1 cellular context compared by ENCODE assay signal in genomic region chr19:46254776-46255175, GRCh38.
TF ChIP-seq lines count a peak whose summit lies in the region.

No MANE protein-coding gene starts in this region.

TF ChIP-seq in SK-N-SH treated with all-trans-retinoic acid at 6 μM for 48 hours, 23 proteins besides CTCF, POLR2A, EP300 and RAD21 (continued from another document):
- TF ChIP-seq, protein P1, sequence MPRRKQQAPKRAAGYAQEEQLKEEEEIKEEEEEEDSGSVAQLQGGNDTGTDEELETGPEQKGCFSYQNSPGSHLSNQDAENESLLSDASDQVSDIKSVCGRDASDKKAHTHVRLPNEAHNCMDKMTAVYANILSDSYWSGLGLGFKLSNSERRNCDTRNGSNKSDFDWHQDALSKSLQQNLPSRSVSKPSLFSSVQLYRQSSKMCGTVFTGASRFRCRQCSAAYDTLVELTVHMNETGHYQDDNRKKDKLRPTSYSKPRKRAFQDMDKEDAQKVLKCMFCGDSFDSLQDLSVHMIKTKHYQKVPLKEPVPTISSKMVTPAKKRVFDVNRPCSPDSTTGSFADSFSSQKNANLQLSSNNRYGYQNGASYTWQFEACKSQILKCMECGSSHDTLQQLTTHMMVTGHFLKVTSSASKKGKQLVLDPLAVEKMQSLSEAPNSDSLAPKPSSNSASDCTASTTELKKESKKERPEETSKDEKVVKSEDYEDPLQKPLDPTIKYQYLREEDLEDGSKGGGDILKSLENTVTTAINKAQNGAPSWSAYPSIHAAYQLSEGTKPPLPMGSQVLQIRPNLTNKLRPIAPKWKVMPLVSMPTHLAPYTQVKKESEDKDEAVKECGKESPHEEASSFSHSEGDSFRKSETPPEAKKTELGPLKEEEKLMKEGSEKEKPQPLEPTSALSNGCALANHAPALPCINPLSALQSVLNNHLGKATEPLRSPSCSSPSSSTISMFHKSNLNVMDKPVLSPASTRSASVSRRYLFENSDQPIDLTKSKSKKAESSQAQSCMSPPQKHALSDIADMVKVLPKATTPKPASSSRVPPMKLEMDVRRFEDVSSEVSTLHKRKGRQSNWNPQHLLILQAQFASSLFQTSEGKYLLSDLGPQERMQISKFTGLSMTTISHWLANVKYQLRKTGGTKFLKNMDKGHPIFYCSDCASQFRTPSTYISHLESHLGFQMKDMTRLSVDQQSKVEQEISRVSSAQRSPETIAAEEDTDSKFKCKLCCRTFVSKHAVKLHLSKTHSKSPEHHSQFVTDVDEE (CRISPR knock-in tag; IDR thresholded peaks at IDR 0.05), result no peak
- TF ChIP-seq ZC3H10 (CRISPR knock-in tag; IDR thresholded peaks at IDR 0.05) (no peak), ZFP3 (CRISPR knock-in tag; IDR thresholded peaks at IDR 0.05) (no peak)
